Comparison of ENCODE assay signal across 10 cellular contexts in the genomic region with DNA sequence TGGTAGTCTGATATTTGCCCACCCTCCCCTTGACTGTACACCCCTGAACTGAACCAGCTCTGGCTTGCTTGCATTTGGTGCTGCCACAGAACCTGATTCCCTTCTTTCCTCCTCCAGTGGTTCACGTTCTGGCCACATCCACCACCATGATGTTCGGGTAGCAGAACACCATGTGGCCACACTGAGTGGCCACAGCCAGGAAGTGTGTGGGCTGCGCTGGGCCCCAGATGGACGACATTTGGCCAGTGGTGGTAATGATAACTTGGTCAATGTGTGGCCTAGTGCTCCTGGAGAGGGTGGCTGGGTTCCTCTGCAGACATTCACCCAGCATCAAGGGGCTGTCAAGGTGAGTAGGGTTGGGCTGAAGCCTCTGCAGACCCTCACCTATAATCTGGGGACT. TPM values are rescaled to one million over a fixed set of nuclear protein-coding genes. Genes with fewer than 3 reads are reported as not detected.
A peak's percentile ranks its signal among the peaks of the same experiment; 100 is the strongest.
DNase-seq lines count a peak whose midpoint lies in the region; ATAC-seq and TF ChIP-seq lines count a peak whose summit lies in the region.
"Had no signal": no experiment of that assay in that cellular context is flagged by ENCODE, and none has a peak within 500 bp of the region (broad histone marks: within the 10 kb centered on the region; RNA-seq: fewer than 3 reads in every experiment).

No MANE protein-coding gene starts in this region.

- H2BK120ac ChIP-seq in neuronal stem cell (ENCODE audit: low read depth, low read length), result no peak overlapping the region

- no CpG with 5 or more reads among the region's 4 CpGs for WGBS in neuronal stem cell (ENCODE audit: extremely low coverage in 2 of 2, insufficient read length in 2 of 2, insufficient replicate concordance in 1 of 2), 2 donors

- H3K36me3 Mint-ChIP-seq in brain (peaks cover 40% of the 10 kb centered on the region), T-cell (peaks cover 29% of the 10 kb centered on the region)

- H3K27ac ChIP-seq in neuronal stem cell (replicated peaks; ENCODE audit: low read length) (no peak overlapping the region), vagina (no peak overlapping the region), ascending aorta (no peak overlapping the region)
- H3K27ac ChIP-seq: coronary artery had no signal

- H3K9me3 ChIP-seq in MG63, result no peaks in the 10 kb centered on the region
- no peaks in the 10 kb centered on the region for H3K9me3 ChIP-seq in neuronal stem cell (replicated peaks in 1 of 2; ENCODE audit: control insufficient read depth in 2 of 2, insufficient read depth in 1 of 2, low read depth in 1 of 2, low read length in 2 of 2)
- no peaks in the 10 kb centered on the region for H3K9me3 ChIP-seq in vagina
- no peaks in the 10 kb centered on the region for H3K9me3 ChIP-seq in ascending aorta

- ATAC-seq in T-cell (replicated peaks in 1 of 4), result no peak

- H3K27me3 Mint-ChIP-seq in brain (peaks cover 12% of the 10 kb centered on the region), T-cell (no peaks in the 10 kb centered on the region)

- H4K8ac ChIP-seq in neuronal stem cell (ENCODE audit: low read depth, low read length), result no peak overlapping the region

- H3K23ac ChIP-seq in neuronal stem cell (ENCODE audit: low read depth, low read length, poor library complexity), result no peak overlapping the region

- H3K4me1 Mint-ChIP-seq in brain (peaks cover 44% of the 10 kb centered on the region), T-cell (peaks cover 22 to 37% (median 26%) of the 10 kb centered on the region in 3 donors)

- H2BK15ac ChIP-seq in neuronal stem cell (ENCODE audit: low read length), result no peak overlapping the region

- H3K4me2 ChIP-seq in neuronal stem cell (ENCODE audit: insufficient read depth, low read length, poor library complexity, severe bottlenecking), result no peak overlapping the region

- H3K27me3 ChIP-seq in MG63 (no peaks in the 10 kb centered on the region), neuronal stem cell (ENCODE audit: control insufficient read depth in 3 of 3, insufficient read depth in 3 of 3, low read depth in 1 of 3, low read length in 3 of 3) (no peaks in the 10 kb centered on the region), vagina (no peaks in the 10 kb centered on the region), ascending aorta (no peaks in the 10 kb centered on the region)

- H3K4me3 ChIP-seq in GM12865 (ENCODE audit: low read depth, low read length), result peak overlapping the region; percentile 96
- peak overlapping the region; percentile 89 for H3K4me3 ChIP-seq in MG63
- H3K4me3 ChIP-seq in neuronal stem cell (ENCODE audit: low read length in 2 of 2), result peak overlapping the region; percentile 17 to 85
- H3K4me3 ChIP-seq in vagina, result no peak overlapping the region
- H3K4me3 ChIP-seq in ascending aorta, result no peak overlapping the region
- H3K4me3 ChIP-seq: coronary artery had no signal

- TF ChIP-seq CTCF in GM12865 (IDR thresholded peaks at IDR 0.05; ENCODE audit: insufficient read depth, low read depth, low read length, missing control alignments) (no peak), brain (conservative IDR thresholded peaks at IDR 0.05) (no peak), vagina (IDR thresholded peaks at IDR 0.05) (no peak), ascending aorta (IDR thresholded peaks at IDR 0.05) (no peak)

- DNase-seq in GM12865 (ENCODE audit: low read depth) (no peak), MG63 (no peak), neuronal stem cell (ENCODE audit: low spot score) (no peak), vagina (ENCODE audit: extremely low spot score in 2 of 2) (no peak), T-cell (no peak), ascending aorta (ENCODE audit: low spot score in 2 of 2) (no peak)
- DNase-seq: NCI-H1694 treated with DMSO at 0.1 percent for 48 hours, posterior cingulate gyrus had no signal

- peak overlapping the region in 1 of 5 experiments; percentile 46 for H3K27ac Mint-ChIP-seq in brain
- H3K27ac Mint-ChIP-seq in T-cell, result no peak overlapping the region

- peaks cover 68% of the 10 kb centered on the region for H3K36me3 ChIP-seq in MG63
- H3K36me3 ChIP-seq in neuronal stem cell (replicated peaks in 1 of 2; ENCODE audit: control insufficient read depth in 2 of 2, insufficient read depth in 2 of 2, low read length in 2 of 2), result peaks cover 43 to 63% of the 10 kb centered on the region in 2 donors
- H3K36me3 ChIP-seq in vagina, result peaks cover 0 to 38% of the 10 kb centered on the region in 2 donors
- H3K36me3 ChIP-seq in ascending aorta, result peaks cover 34 to 40% of the 10 kb centered on the region in 2 donors

- H2BK12ac ChIP-seq in neuronal stem cell (ENCODE audit: low read length), result no peak overlapping the region

- peaks cover 7% of the 10 kb centered on the region for H3K79me1 ChIP-seq in neuronal stem cell (ENCODE audit: low read depth, low read length)

- no peak overlapping the region for H3K14ac ChIP-seq in neuronal stem cell (ENCODE audit: low read length)

- intact Hi-C loops in vagina (cut with DNase I) (loop anchor here (10.0 kb wide), 1 partner anchor 94 kb away; a partner anchor contains a TSS), ascending aorta (cut with DNase I) (no loop called here)

- H2AK5ac ChIP-seq in neuronal stem cell (ENCODE audit: low read depth, low read length), result no peak overlapping the region

- no peak overlapping the region for H3K18ac ChIP-seq in neuronal stem cell (ENCODE audit: low read length)

- H3K4me1 ChIP-seq in neuronal stem cell (ENCODE audit: control insufficient read depth in 2 of 2, insufficient read depth in 1 of 2, low read depth in 1 of 2, low read length in 2 of 2) (peaks cover 18 to 30% of the 10 kb centered on the region in 2 donors), vagina (peaks cover 17% of the 10 kb centered on the region), ascending aorta (peaks cover 6 to 7% of the 10 kb centered on the region in 2 donors)

- H3K9ac ChIP-seq in neuronal stem cell (ENCODE audit: low read depth, low read length, poor library complexity), result peak overlapping the region; percentile 37

- H3K9me3 Mint-ChIP-seq in brain, result no peaks in the 10 kb centered on the region
- no peaks in the 10 kb centered on the region for H3K9me3 Mint-ChIP-seq in T-cell

- CTCF ChIA-PET in T-cell (lab: Charles Lee), result no interaction called here

- POLR2A ChIA-PET in T-cell (lab: Charles Lee), result no interaction called here

- no peak overlapping the region for H4K91ac ChIP-seq in neuronal stem cell (ENCODE audit: low read depth, low read length, poor library complexity)

- H2AFZ ChIP-seq in neuronal stem cell (ENCODE audit: low read length), result no peak overlapping the region

- H3K4me3 Mint-ChIP-seq in brain (peak overlapping the region; percentile 95 to 98 (median 96)), T-cell (no peak overlapping the region)

- no peak overlapping the region for H3K4ac ChIP-seq in neuronal stem cell (ENCODE audit: low read length)

- H2BK5ac ChIP-seq in neuronal stem cell (ENCODE audit: low read length), result no peak overlapping the region

- TF ChIP-seq POLR2A in vagina (IDR thresholded peaks at IDR 0.05), result no peak

RNA-seq across cellular contexts. Expression of a gene that starts 1.8 kb away (rescaled TPM):
- 152 and 260 TPM in 2 replicates for total RNA-seq in MG63 (2014; rRNA removed; shearing (Covaris generic); ENCODE audit: low replicate concordance)
- 134 TPM for polyA plus RNA-seq in brain (ENCODE audit: insufficient read depth, low read depth, low replicate concordance)
- polyA plus RNA-seq in neuronal stem cell (2013, experiment 1 of 2), result 166 TPM
- polyA plus RNA-seq in neuronal stem cell (2013, experiment 2 of 2), result 165 TPM
- total RNA-seq in vagina, result 11.0 TPM
- total RNA-seq in T-cell, result 1 to 10 TPM in 4 of 5 donors, under 1 TPM in 1; 0.88 to 2.8 (median 1.9) TPM
- total RNA-seq in ascending aorta, result not detected

RNA-seq across cellular contexts. Expression of a gene that starts 7.2 kb away (rescaled TPM):
- 101 and 118 TPM in 2 replicates for total RNA-seq in MG63 (2014; rRNA removed; shearing (Covaris generic); ENCODE audit: low replicate concordance)
- polyA plus RNA-seq in brain (ENCODE audit: insufficient read depth, low read depth, low replicate concordance), result 158 TPM
- polyA plus RNA-seq in neuronal stem cell (2013, experiment 1 of 2), result 16.3 TPM
- polyA plus RNA-seq in neuronal stem cell (2013, experiment 2 of 2), result 15.7 TPM
- total RNA-seq in vagina (62.1 TPM), T-cell (10 to 100 TPM; 32.3 to 49.2 (median 45.1) TPM), ascending aorta (39.9 TPM)

RNA-seq across cellular contexts. Expression of a gene that starts 23.0 kb away (rescaled TPM):
- not detected in 2 replicates for total RNA-seq in MG63 (2014; rRNA removed; shearing (Covaris generic); ENCODE audit: low replicate concordance)
- 0.32 TPM for polyA plus RNA-seq in brain (ENCODE audit: insufficient read depth, low read depth, low replicate concordance)
- not detected for polyA plus RNA-seq in neuronal stem cell (2013, experiment 1 of 2)
- not detected for polyA plus RNA-seq in neuronal stem cell (2013, experiment 2 of 2)
- total RNA-seq in vagina (not detected), T-cell (under 1 TPM in 3 of 5 donors, not detected in 2; 0.26 to 0.63 (median 0.61) TPM), ascending aorta (not detected)

RNA-seq across cellular contexts. Expression of a gene that starts 29.0 kb away (rescaled TPM):
- total RNA-seq in MG63 (2014; rRNA removed; shearing (Covaris generic); ENCODE audit: low replicate concordance), result 51.1 and 60.4 TPM in 2 replicates
- polyA plus RNA-seq in brain (ENCODE audit: insufficient read depth, low read depth, low replicate concordance), result 41.1 TPM
- polyA plus RNA-seq in neuronal stem cell (2013, experiment 1 of 2), result 15.7 TPM
- polyA plus RNA-seq in neuronal stem cell (2013, experiment 2 of 2), result 16.3 TPM
- total RNA-seq in vagina, result 33.6 TPM
- total RNA-seq in T-cell, result 10 to 100 TPM; 11.4 to 32.9 (median 29.5) TPM
- total RNA-seq in ascending aorta, result 15.3 TPM

RNA-seq across cellular contexts. Expression of a gene that starts 29.1 kb away (rescaled TPM):
- total RNA-seq in MG63 (2014; rRNA removed; shearing (Covaris generic); ENCODE audit: low replicate concordance), result 2.5 and 4.9 TPM in 2 replicates
- 10.4 TPM for polyA plus RNA-seq in brain (ENCODE audit: insufficient read depth, low read depth, low replicate concordance)
- polyA plus RNA-seq in neuronal stem cell (2013, experiment 1 of 2), result 4.2 TPM
- 4.0 TPM for polyA plus RNA-seq in neuronal stem cell (2013, experiment 2 of 2)
- total RNA-seq in vagina, result 42.5 TPM
- total RNA-seq in T-cell, result 100 to 1,000 TPM; 106 to 137 (median 130) TPM
- total RNA-seq in ascending aorta, result 35.9 TPM

Comparison
In these comparisons a context has a peak if more than half of its experiments do, and no peak if none do; other contexts are left out.
1. H3K4me3 ChIP-seq: peak in GM12865 (single experiment), MG63 (single experiment) and neuronal stem cell (2 of 2); none in vagina (0 of 2) and ascending aorta (0 of 2).
2. H3K4me3 Mint-ChIP-seq: peak in brain (5 of 5); none in T-cell (0 of 3).
3. RNA of a gene that starts 1.8 kb away (total RNA-seq): 152 to 260 TPM in MG63; 11.0 TPM in vagina (single experiment), 0.88 to 2.8 TPM in T-cell and not detected in ascending aorta (single experiment); every median in the first group is over 10 times any median in the second.